In the genomic region with DNA sequence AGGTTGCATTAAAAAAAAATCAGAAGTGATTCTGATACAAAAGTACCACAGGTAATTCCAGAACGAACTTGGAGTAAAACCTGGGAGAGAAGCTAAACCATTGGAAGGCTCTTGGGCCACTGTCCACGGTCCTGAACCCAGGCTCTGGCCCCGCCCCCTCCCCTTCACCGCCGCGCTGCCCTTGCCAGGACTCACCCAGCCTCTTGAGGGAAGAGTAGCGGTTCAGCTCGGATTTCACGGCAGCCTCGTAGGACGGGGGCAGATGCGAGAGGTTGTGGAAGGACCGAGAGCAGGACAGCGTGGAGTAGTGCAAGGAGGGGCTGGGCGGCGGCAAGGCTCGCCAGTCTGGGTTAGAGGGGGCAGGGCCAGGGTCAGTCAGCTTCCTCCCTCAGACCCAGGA, we compare ENCODE assay signal across 1 cellular context.
TF ChIP-seq lines count a peak whose summit lies in the region.

No MANE protein-coding gene starts in this region.

TF ChIP-seq in endothelial cell of umbilical vein, 7 proteins besides CTCF, POLR2A, EP300 and RAD21:
- TF ChIP-seq JUN (IDR thresholded peaks at IDR 0.05; ENCODE audit: borderline replicate concordance, insufficient read depth, insufficient read length, low read depth): no peak
- TF ChIP-seq FOS (IDR thresholded peaks at IDR 0.05; ENCODE audit: borderline replicate concordance, insufficient read depth, low read length): no peak
- TF ChIP-seq GATA2 (IDR thresholded peaks at IDR 0.05; ENCODE audit: insufficient read depth, insufficient read length, low read depth, low read length): no peak
- TF ChIP-seq MYC (IDR thresholded peaks at IDR 0.05; ENCODE audit: low read depth, low read length): no peak
- no peak for TF ChIP-seq POLR2AphosphoS5 (IDR thresholded peaks at IDR 0.05; ENCODE audit: insufficient read depth, low read depth, low read length)
- TF ChIP-seq EZH2 (IDR thresholded peaks at IDR 0.05; ENCODE audit: borderline replicate concordance, low read depth, low read length, severe bottlenecking): no peak
- TF ChIP-seq, protein P1, sequence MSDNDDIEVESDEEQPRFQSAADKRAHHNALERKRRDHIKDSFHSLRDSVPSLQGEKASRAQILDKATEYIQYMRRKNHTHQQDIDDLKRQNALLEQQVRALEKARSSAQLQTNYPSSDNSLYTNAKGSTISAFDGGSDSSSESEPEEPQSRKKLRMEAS (IDR thresholded peaks at IDR 0.05; ENCODE audit: insufficient read depth, insufficient read length): no peak
TF ChIP-seq in endothelial cell of umbilical vein: peak in this region for 0.
